ENCODE assay signal across 8 cellular contexts in genomic region chr1:244451951-244452795, GRCh38.
DNase-seq lines count a peak whose midpoint lies in the region; ATAC-seq lines count a peak whose summit lies in the region.

No MANE protein-coding gene starts in this region.

- DNase-seq in NCI-H524 (lab: John Stamatoyannopoulos, UW) = peak; percentile 97 to 98
- peak; percentile 99 for DNase-seq in activated CD4-positive, alpha-beta T cell treated with anti-CD3 and anti-CD28 coated beads for 4 hours
- DNase-seq in kidney tubule cell (ENCODE audit: low spot score) = peak; percentile 99
- peak; percentile 96 to 97 for DNase-seq in stimulated activated CD4-positive, alpha-beta T cell treated with anti-CD3 and anti-CD28 coated beads, Interleukin-1b, Interleukin-23, amount 100 ng/mL, for 1 hour (ENCODE audit: low read depth in 2 of 2)

- peak overlapping the region; percentile 97 for H3K9ac ChIP-seq in BLaER1

- 0 out of 2 replicates have a peak, but pooled peaks cover 7% of the 10 kb centered on the region for H3K9me3 ChIP-seq in BLaER1

- H3K4me3 ChIP-seq in BLaER1 = peak overlapping the region; percentile 99

- H3K4me2 ChIP-seq in BLaER1 = peak overlapping the region; percentile 69

- peaks cover 11% of the 10 kb centered on the region for H3K36me3 ChIP-seq in BLaER1

- no peaks in the 10 kb centered on the region for H3K27me3 ChIP-seq in BLaER1

- peaks cover 29% of the 10 kb centered on the region for H3K4me1 ChIP-seq in BLaER1

- peaks cover 32% of the 10 kb centered on the region for H4K20me1 ChIP-seq in BLaER1

- H3K27ac ChIP-seq in BLaER1 = peak overlapping the region; percentile 46; the same call in 1 of the 2 replicates
- peak overlapping the region; percentile 92 for H3K27ac ChIP-seq in cingulate gyrus (ENCODE audit: low read depth, low read length)

- ATAC-seq in GM19324 (IDR thresholded peaks at IDR 0.05; ENCODE audit: low FRiP score, unreplicated experiment) (peak; percentile 96), HG03460 (IDR thresholded peaks at IDR 0.05; ENCODE audit: unreplicated experiment) (peak; percentile 92)

Comparison
In these comparisons a context has a peak if more than half of its experiments do, and no peak if none do; other contexts are left out.
1. Peak in every context shown above with its lines: DNase-seq, ATAC-seq, H3K4me3 ChIP-seq and H3K27ac ChIP-seq.